20 cellular contexts compared by ENCODE assay signal in genomic region chr3:149998946-149999345, GRCh38. TPM values are rescaled to one million over a fixed set of nuclear protein-coding genes. Genes with fewer than 3 reads are reported as not detected.
DNase-seq lines count a peak whose midpoint lies in the region; ATAC-seq, FAIRE-seq and TF ChIP-seq lines count a peak whose summit lies in the region.
"Had no signal": no experiment of that assay in that cellular context is flagged by ENCODE, and none has a peak within 500 bp of the region (broad histone marks: within the 10 kb centered on the region; RNA-seq: fewer than 3 reads in every experiment).

No MANE protein-coding gene starts in this region.

- no peaks in the 10 kb centered on the region for H3K27me3 ChIP-seq in SK-N-SH (ENCODE audit: insufficient read depth)
- H3K27me3 ChIP-seq in K562 (ENCODE audit: control insufficient read depth in 2 of 2, insufficient read depth in 2 of 2, low read length in 2 of 2) = no peaks in the 10 kb centered on the region
- no peaks in the 10 kb centered on the region for H3K27me3 ChIP-seq in mammary epithelial cell (ENCODE audit: insufficient read depth, low read length)
- H3K27me3 ChIP-seq: BLaER1 treated with 17β-estradiol and CSF1 and Interleukin-3, amounts not matched to agents 10 nM and 100 nM had no signal

- CTCF ChIA-PET in SK-N-SH (lab: Yijun Ruan, JAX) (no interaction called here), K562 (lab: Yijun Ruan, JAX; ENCODE audit: low intra/inter-chr PET ratio) (no interaction called here), mammary epithelial cell (lab: Charles Lee; ENCODE audit: low non-redundant PET) (no interaction called here)

- in situ Hi-C loops in K562 (cut with MboI) = no loop called here
- in situ Hi-C loops in mammary epithelial cell (cut with MboI; ENCODE audit: low sequenced_read_pairs in 2 of 2) = no loop called here

- ATAC-seq in SK-N-SH treated with all-trans-retinoic acid at 6 μM for 48 hours = no peak
- no peak for ATAC-seq in K562
- ATAC-seq: A549; CD8-positive, alpha-beta T cell had no signal

- 79% methylated on average over 1 of the region's 1 CpG for WGBS in SK-N-SH (ENCODE audit: low lambda C conversion rate)
- WGBS in K562 (ENCODE audit: insufficient coverage, low coverage, missing lambda C conversion rate) = 0% methylated on average over 1 of the region's 1 CpG
- 50% methylated on average over 1 of the region's 1 CpG for WGBS in mammary epithelial cell (ENCODE audit: low coverage, missing lambda C conversion rate)

- H3K4me3 ChIP-seq in SK-N-SH (ENCODE audit: low read depth in 2 of 2, low read length in 1 of 2) (no peak overlapping the region), K562 (no peak overlapping the region), mammary epithelial cell (replicated peaks in 1 of 3; ENCODE audit: insufficient read depth in 1 of 3, low read depth in 2 of 3, low read length in 3 of 3) (no peak overlapping the region)
- H3K4me3 ChIP-seq: A549; BLaER1 treated with 17β-estradiol and CSF1 and Interleukin-3, amounts not matched to agents 10 nM and 100 nM had no signal

- H3K4me2 ChIP-seq in SK-N-SH (no peak overlapping the region), K562 (ENCODE audit: insufficient read depth, low read length) (no peak overlapping the region), mammary epithelial cell (ENCODE audit: insufficient read depth, low read depth, low read length) (no peak overlapping the region)
- H3K4me2 ChIP-seq: A549; BLaER1 treated with 17β-estradiol and CSF1 and Interleukin-3, amounts not matched to agents 10 nM and 100 nM had no signal

- no peak overlapping the region for H2AFZ ChIP-seq in SK-N-SH (ENCODE audit: low read depth)
- no peak overlapping the region for H2AFZ ChIP-seq in K562 (ENCODE audit: low read depth, low read length)
- no peak overlapping the region for H2AFZ ChIP-seq in mammary epithelial cell (ENCODE audit: low read depth, low read length)

- H3K9ac ChIP-seq in SK-N-SH = no peak overlapping the region
- no peak overlapping the region for H3K9ac ChIP-seq in K562 (ENCODE audit: insufficient read depth in 1 of 2, low read depth in 2 of 2, low read length in 2 of 2)
- no peak overlapping the region for H3K9ac ChIP-seq in mammary epithelial cell (ENCODE audit: insufficient read depth, low read length)
- H3K9ac ChIP-seq: BLaER1 treated with 17β-estradiol and CSF1 and Interleukin-3, amounts not matched to agents 10 nM and 100 nM had no signal

- H3K4me1 ChIP-seq in SK-N-SH (ENCODE audit: control insufficient read depth in 1 of 2, insufficient read depth in 2 of 2, low read depth in 1 of 2, low read length in 1 of 2) = no peaks in the 10 kb centered on the region
- no peaks in the 10 kb centered on the region for H3K4me1 ChIP-seq in K562 (replicated peaks in 1 of 2; ENCODE audit: control insufficient read depth in 2 of 2, insufficient read depth in 2 of 2, low read length in 2 of 2)
- H3K4me1 ChIP-seq in mammary epithelial cell (ENCODE audit: insufficient read depth, low read length) = no peaks in the 10 kb centered on the region
- H3K4me1 ChIP-seq: A549; BLaER1 treated with 17β-estradiol and CSF1 and Interleukin-3, amounts not matched to agents 10 nM and 100 nM; Caco-2 had no signal

- H3K9me1 ChIP-seq in K562 (ENCODE audit: control insufficient read depth, insufficient read depth, low read length) = no peaks in the 10 kb centered on the region

- H3K9me3 ChIP-seq in SK-N-SH (peaks cover 14% of the 10 kb centered on the region), K562 (replicated peaks; ENCODE audit: control insufficient read depth, insufficient read depth, low read depth, low read length) (no peaks in the 10 kb centered on the region; the same call in 1 of the 2 replicates), mammary epithelial cell (replicated peaks; ENCODE audit: insufficient read depth, low read length) (peaks cover 2% of the 10 kb centered on the region)

- H3K36me3 ChIP-seq in SK-N-SH (replicated peaks in 1 of 2; ENCODE audit: control insufficient read depth in 1 of 2, insufficient read depth in 2 of 2, low read length in 1 of 2) (no peaks in the 10 kb centered on the region), K562 (ENCODE audit: control insufficient read depth, insufficient read depth, low read length) (no peaks in the 10 kb centered on the region), mammary epithelial cell (ENCODE audit: insufficient read depth, low read length) (no peaks in the 10 kb centered on the region)

- no peak for TF ChIP-seq EP300 in SK-N-SH (IDR thresholded peaks at IDR 0.05; ENCODE audit: borderline replicate concordance in 1 of 2, low read depth in 1 of 2, low read length in 1 of 2)
- no peak for TF ChIP-seq EP300 in K562 (IDR thresholded peaks at IDR 0.05; ENCODE audit: low read length)

- H4K20me1 ChIP-seq in SK-N-SH (ENCODE audit: insufficient read depth) (no peaks in the 10 kb centered on the region), K562 (replicated peaks; ENCODE audit: control insufficient read depth, insufficient read depth, low read length) (no peaks in the 10 kb centered on the region), mammary epithelial cell (ENCODE audit: insufficient read depth, low read length) (no peaks in the 10 kb centered on the region)
- H4K20me1 ChIP-seq: BLaER1 treated with 17β-estradiol and CSF1 and Interleukin-3, amounts not matched to agents 10 nM and 100 nM had no signal

- peaks cover 7% of the 10 kb centered on the region for H3F3A ChIP-seq in SK-N-SH (replicated peaks; ENCODE audit: insufficient read depth)

- no TSS peak for BruUV-seq in K562 (replicated peaks; lab: Mats Ljungman, UMichigan)
- no TSS peak for BruUV-seq in mammary epithelial cell (replicated peaks; lab: Mats Ljungman, UMichigan)

- DNase-seq in SK-N-SH (no peak), K562 (ENCODE audit: extremely low read depth in 1 of 4, low spot score in 3 of 4) (no peak), NCI-H446 treated with DMSO at 0.1 percent for 48 hours (lab: John Stamatoyannopoulos, UW) (no peak), mammary epithelial cell (no peak)
- DNase-seq: AML-193; Caco-2; Calu3; CD4-positive, alpha-beta T cell; CD8-positive, alpha-beta T cell; DMS79 treated with DMSO at 0.1 percent for 48 hours; GF-D8 had no signal

- no peaks in the 10 kb centered on the region for H3K79me2 ChIP-seq in SK-N-SH (ENCODE audit: insufficient read depth)
- H3K79me2 ChIP-seq in K562 (ENCODE audit: control insufficient read depth, insufficient read depth, low read length) = no peaks in the 10 kb centered on the region
- no peaks in the 10 kb centered on the region for H3K79me2 ChIP-seq in mammary epithelial cell (ENCODE audit: insufficient read depth, low read length)

- TF ChIP-seq RAD21 in SK-N-SH (IDR thresholded peaks at IDR 0.05; ENCODE audit: low read length) (no peak), K562 (CRISPR knock-in tag; conservative IDR thresholded peaks at IDR 0.05 in 1 of 2, IDR thresholded peaks at IDR 0.05 in 1 of 2) (no peak)

- dilution Hi-C loops in mammary epithelial cell (cut with HindIII; ENCODE audit: low sequenced_read_pairs) = no loop called here

- no peak for TF ChIP-seq POLR2A in K562 (conservative IDR thresholded peaks at IDR 0.05)

- TF ChIP-seq CTCF in SK-N-SH (IDR thresholded peaks at IDR 0.05) (no peak), K562 (IDR thresholded peaks at IDR 0.05 in 2 of 3, conservative IDR thresholded peaks at IDR 0.05 in 1 of 3; ENCODE audit: insufficient read depth in 2 of 3, low read depth in 1 of 3, low read length in 3 of 3) (no peak), mammary epithelial cell (conservative IDR thresholded peaks at IDR 0.05 in 1 of 2, IDR thresholded peaks at IDR 0.05 in 1 of 2; ENCODE audit: extremely low read depth in 1 of 2, insufficient read depth in 1 of 2, low read depth in 1 of 2, low read length in 2 of 2) (no peak)

- intact Hi-C loops in K562 (cut with micrococcal nuclease) = no loop called here
- intact Hi-C loops in mammary epithelial cell (cut with micrococcal nuclease) = no loop called here

- FAIRE-seq in K562 (lab: Jason Lieb, UNC) = no peak
- FAIRE-seq: A549, D721Med, G401.6, GM12891, GM19239 had no signal

- POLR2A ChIA-PET in SK-N-SH (lab: Yijun Ruan, JAX) (no interaction called here), K562 (lab: Yijun Ruan, JAX) (no interaction called here)

- no peaks in the 10 kb centered on the region for H3K9me2 ChIP-seq in SK-N-SH

- H3K27ac ChIP-seq in SK-N-SH (ENCODE audit: low read depth in 2 of 2, low read length in 1 of 2) = no peak overlapping the region
- no peak overlapping the region for H3K27ac ChIP-seq in K562 (ENCODE audit: extremely low read depth, low read depth, low read length)
- H3K27ac ChIP-seq in mammary epithelial cell (ENCODE audit: insufficient read depth, low read depth, low read length) = no peak overlapping the region
- H3K27ac ChIP-seq: 22Rv1; A549; BLaER1 treated with 17β-estradiol and CSF1 and Interleukin-3, amounts not matched to agents 10 nM and 100 nM; C4-2B had no signal

TF ChIP-seq in SK-N-SH treated with all-trans-retinoic acid at 6 μM for 48 hours, 23 proteins besides CTCF, POLR2A, EP300 and RAD21 (continues in another document):
- TF ChIP-seq ZNF70 (CRISPR knock-in tag; IDR thresholded peaks at IDR 0.05) = no peak

TF ChIP-seq in SK-N-SH, 30 proteins besides CTCF, POLR2A, EP300 and RAD21 (continues in another document):
- TF ChIP-seq GABPA (IDR thresholded peaks at IDR 0.05; ENCODE audit: low read depth) = no peak

RNA-seq across cellular contexts. Expression of gene PFN2, which starts 28.3 kb away (rescaled TPM):
- polyA plus RNA-seq in SK-N-SH (2012; rRNA removed) (594 and 851 TPM in 2 replicates), K562 (2011; rRNA removed) (0.22 and 0.35 TPM in 2 replicates), K562 (2014; fragmentation: Illumina TruSeq; extraction: Trizol) (0.14 and 0.43 TPM in 2 replicates), K562 (2014; fragmentation: Nextera tagmentation; extraction: Ambion mirVana) (under 1 TPM; 0.14 to 0.45 TPM), K562 (2014; rRNA removed) (0.37 TPM in 1 of 2 replicates, not detected in the other), mammary epithelial cell (271 TPM)
- 877 and 880 TPM in 2 replicates for polyA plus RNA-seq in SK-N-SH (2012; cell fraction: cytosol; rRNA removed)
- 163 and 392 TPM in 2 replicates for polyA plus RNA-seq in SK-N-SH (2012; cell fraction: nucleus; rRNA removed)
- total RNA-seq in K562 (2011; cell fraction: chromatin; rRNA removed; ENCODE audit: low replicate concordance) = 0.21 and 0.39 TPM in 2 replicates
- not detected in 2 replicates for total RNA-seq in K562 (2011; cell fraction: nucleolus; rRNA removed)
- 0.81 TPM in 1 of 2 replicates, not detected in the other for total RNA-seq in K562 (2011; cell fraction: nucleoplasm; rRNA removed)
- total RNA-seq in K562 (2014; rRNA removed) (0.32 and 0.53 TPM in 2 replicates), K562 (2014; rRNA removed; fragmentation: Illumina TruSeq; extraction: Trizol) (0.25 and 0.35 TPM in 2 replicates), K562 (2015; rRNA removed; fragmentation: Illumina TruSeq; extraction: Trizol) (0.19 and 0.29 TPM in 2 replicates), K562 (2021) (0.49 and 0.86 TPM in 2 replicates), mammary epithelial cell (100 to 1,000 TPM; 207 to 217 TPM)
- 0.12 and 0.19 TPM in 2 replicates for polyA plus RNA-seq in K562 (2011; cell fraction: cytosol; rRNA removed)
- polyA plus RNA-seq in K562 (2011; cell fraction: nucleus; rRNA removed) = 0.37 and 0.54 TPM in 2 replicates
- 0.29 and 0.33 TPM in 2 replicates for polyA plus RNA-seq in K562 (2012)
- 0.39 and 0.81 TPM in 2 replicates for polyA minus RNA-seq in K562 (2011; rRNA and poly(A)+ RNA removed)
- not detected in 2 replicates for polyA minus RNA-seq in K562 (2011; cell fraction: cytosol; rRNA and poly(A)+ RNA removed)
- polyA minus RNA-seq in K562 (2011; cell fraction: nucleus; rRNA and poly(A)+ RNA removed) = 0.27 and 0.78 TPM in 2 replicates
- 162 TPM for polyA minus RNA-seq in mammary epithelial cell

Comparison
In these comparisons a context has a peak if more than half of its experiments do, and no peak if none do; other contexts are left out.
1. RNA of gene PFN2, which starts 28.3 kb away (polyA plus RNA-seq): 163 to 880 TPM in SK-N-SH and 271 TPM in mammary epithelial cell (single experiment); 0.12 to 0.54 TPM in K562; every median in the first group is over 100 times any median in the second.